Comparison of ENCODE assay signal across 10 cellular contexts in the genomic region with DNA sequence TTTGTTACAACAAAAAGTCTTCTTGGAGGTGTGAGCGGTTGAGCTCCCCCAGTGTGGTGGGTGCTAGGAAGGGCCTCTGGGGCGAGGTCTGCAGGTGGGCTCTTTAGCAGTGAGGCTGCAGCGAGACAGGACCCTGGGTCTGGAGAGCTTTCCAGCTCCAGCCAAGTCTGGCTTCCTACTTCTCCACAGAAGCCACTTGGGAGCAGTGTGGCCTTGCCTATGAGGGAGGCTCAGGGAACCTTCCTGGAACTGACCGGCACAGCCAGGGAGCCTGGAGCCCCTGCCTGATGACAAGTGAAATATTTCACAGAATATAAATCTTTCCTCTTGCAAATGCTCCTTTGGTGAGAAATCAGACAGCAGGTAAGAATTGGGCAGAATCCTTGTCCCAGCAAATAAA.
DNase-seq lines count a peak whose midpoint lies in the region; ATAC-seq and TF ChIP-seq lines count a peak whose summit lies in the region.
"Had no signal": no experiment of that assay in that cellular context is flagged by ENCODE, and none has a peak within 500 bp of the region (broad histone marks: within the 10 kb centered on the region; RNA-seq: fewer than 3 reads in every experiment).

No MANE protein-coding gene starts in this region.

- H3K4me3 Mint-ChIP-seq in endodermal cell, result no peak overlapping the region
- H3K4me3 Mint-ChIP-seq in activated T-cell treated with anti-CD3 and anti-CD28 coated beads, Interleukin-2, amount 50 U/mL, for 4 hours, result no peak overlapping the region
- H3K4me3 Mint-ChIP-seq in activated T-helper 17 cell treated with anti-CD3 and anti-CD28 coated beads, Interleukin-2, amount 50 U/mL, for 72 hours, result no peak overlapping the region
- H3K4me3 Mint-ChIP-seq: central memory CD8-positive, alpha-beta T cell; natural killer cell had no signal

- H3K27me3 ChIP-seq in MG63 (no peaks in the 10 kb centered on the region), endodermal cell (ENCODE audit: control insufficient read depth, insufficient read depth, low read length, poor library complexity, severe bottlenecking) (no peaks in the 10 kb centered on the region)

- 57 to 80% methylated on average over 1 to 4 of the region's 4 CpGs for WGBS in endodermal cell (ENCODE audit: insufficient coverage in 1 of 2, insufficient read length in 1 of 2), 2 experiments

- intact Hi-C loops in mucosa of descending colon (cut with DNase I, micrococcal nuclease), result loop anchor here in 1 of 2 donors (10.0 kb wide), 1 partner anchor 703 kb away; no protein-coding TSS in a partner anchor

- no peaks in the 10 kb centered on the region for H3K36me3 Mint-ChIP-seq in endodermal cell (ENCODE audit: low read depth)
- H3K36me3 Mint-ChIP-seq in activated T-cell treated with anti-CD3 and anti-CD28 coated beads, Interleukin-2, amount 50 U/mL, for 4 hours (ENCODE audit: insufficient read depth), result no peaks in the 10 kb centered on the region
- H3K36me3 Mint-ChIP-seq in activated T-helper 17 cell treated with anti-CD3 and anti-CD28 coated beads, Interleukin-2, amount 50 U/mL, for 72 hours (ENCODE audit: low read depth), result no peaks in the 10 kb centered on the region
- H3K36me3 Mint-ChIP-seq: natural killer cell had no signal

- no peak overlapping the region for H3K9ac ChIP-seq in endodermal cell (ENCODE audit: extremely low read depth, low read length, poor library complexity, severe bottlenecking)

- H3K27ac ChIP-seq in endodermal cell (ENCODE audit: low read depth, low read length), result no peak overlapping the region

- DNase-seq in Ammon's horn (ENCODE audit: low spot score) (peak; percentile 40), MG63 (peak; percentile 39), endodermal cell (peak; percentile 85), mucosa of descending colon (peak in 2 of 3 donors; percentile 5 to 30), T1000 (lab: John Stamatoyannopoulos, UW) (no peak)
- no peak for DNase-seq in activated T-cell treated with anti-CD3 and anti-CD28 coated beads, Interleukin-2, amount 50 U/mL, for 4 hours
- DNase-seq: natural killer cell had no signal

- peaks cover 6% of the 10 kb centered on the region for H3K9me3 Mint-ChIP-seq in endodermal cell
- peaks cover 3% of the 10 kb centered on the region for H3K9me3 Mint-ChIP-seq in activated T-cell treated with anti-CD3 and anti-CD28 coated beads, Interleukin-2, amount 50 U/mL, for 4 hours
- no peaks in the 10 kb centered on the region for H3K9me3 Mint-ChIP-seq in activated T-helper 17 cell treated with anti-CD3 and anti-CD28 coated beads, Interleukin-2, amount 50 U/mL, for 72 hours
- H3K9me3 Mint-ChIP-seq: central memory CD8-positive, alpha-beta T cell; natural killer cell had no signal

- peak; percentile 35 for ATAC-seq in mucosa of descending colon
- no peak for ATAC-seq in activated T-cell treated with anti-CD3 and anti-CD28 coated beads, Interleukin-2, amount 50 U/mL, for 4 hours
- no peak for ATAC-seq in activated T-helper 17 cell treated with anti-CD3 and anti-CD28 coated beads, Interleukin-2, amount 50 U/mL, for 72 hours (replicated peaks)
- no peak for ATAC-seq in GM18907 (IDR thresholded peaks at IDR 0.05; ENCODE audit: unreplicated experiment)
- ATAC-seq: natural killer cell had no signal

- H3K4me3 ChIP-seq in MG63 (no peak overlapping the region), endodermal cell (ENCODE audit: low read length) (no peak overlapping the region), mucosa of descending colon (no peak overlapping the region)

- H3K4me1 Mint-ChIP-seq in endodermal cell, result peaks cover 12% of the 10 kb centered on the region
- H3K4me1 Mint-ChIP-seq in activated T-cell treated with anti-CD3 and anti-CD28 coated beads, Interleukin-2, amount 50 U/mL, for 4 hours (ENCODE audit: low read depth), result no peaks in the 10 kb centered on the region
- H3K4me1 Mint-ChIP-seq in activated T-helper 17 cell treated with anti-CD3 and anti-CD28 coated beads, Interleukin-2, amount 50 U/mL, for 72 hours, result no peaks in the 10 kb centered on the region
- H3K4me1 Mint-ChIP-seq: central memory CD8-positive, alpha-beta T cell; natural killer cell had no signal

- no peaks in the 10 kb centered on the region for H3K4me1 ChIP-seq in endodermal cell (ENCODE audit: control insufficient read depth, insufficient read depth, low read length)
- no peaks in the 10 kb centered on the region for H3K4me1 ChIP-seq in mucosa of descending colon (ENCODE audit: low read depth)

- no peak overlapping the region for H3K27ac Mint-ChIP-seq in endodermal cell
- H3K27ac Mint-ChIP-seq in activated T-helper 17 cell treated with anti-CD3 and anti-CD28 coated beads, Interleukin-2, amount 50 U/mL, for 72 hours, result no peak overlapping the region
- H3K27ac Mint-ChIP-seq: natural killer cell had no signal

- H3K9me3 ChIP-seq in MG63 (peaks cover 4% of the 10 kb centered on the region; the same call in 1 of the 2 replicates), endodermal cell (ENCODE audit: control insufficient read depth, low read length) (no peaks in the 10 kb centered on the region), mucosa of descending colon (no peaks in the 10 kb centered on the region)

- no peaks in the 10 kb centered on the region for H3K36me3 ChIP-seq in MG63
- H3K36me3 ChIP-seq in endodermal cell (ENCODE audit: control insufficient read depth, insufficient read depth, low read length), result no peaks in the 10 kb centered on the region
- H3K36me3 ChIP-seq in mucosa of descending colon (ENCODE audit: low read depth), result no peaks in the 10 kb centered on the region

- TF ChIP-seq CTCF in endodermal cell (conservative IDR thresholded peaks at IDR 0.05) (peak; percentile 82), mucosa of descending colon (IDR thresholded peaks at IDR 0.05) (no peak)

- peaks cover 11% of the 10 kb centered on the region for H3K27me3 Mint-ChIP-seq in endodermal cell (ENCODE audit: insufficient read depth)
- H3K27me3 Mint-ChIP-seq in activated T-cell treated with anti-CD3 and anti-CD28 coated beads, Interleukin-2, amount 50 U/mL, for 4 hours (ENCODE audit: low read depth), result peaks cover 4% of the 10 kb centered on the region
- H3K27me3 Mint-ChIP-seq in activated T-helper 17 cell treated with anti-CD3 and anti-CD28 coated beads, Interleukin-2, amount 50 U/mL, for 72 hours, result peaks cover 14% of the 10 kb centered on the region

Comparison
In these comparisons a context has a peak if more than half of its experiments do, and no peak if none do; other contexts are left out.
1. DNase-seq: peak in Ammon's horn (single experiment), MG63 (single experiment), endodermal cell (single experiment) and mucosa of descending colon (2 of 3); none in activated T-cell treated with anti-CD3 and anti-CD28 coated beads, Interleukin-2, amount 50 U/mL, for 4 hours (single experiment) and T1000 (single experiment).